In the genomic region with DNA sequence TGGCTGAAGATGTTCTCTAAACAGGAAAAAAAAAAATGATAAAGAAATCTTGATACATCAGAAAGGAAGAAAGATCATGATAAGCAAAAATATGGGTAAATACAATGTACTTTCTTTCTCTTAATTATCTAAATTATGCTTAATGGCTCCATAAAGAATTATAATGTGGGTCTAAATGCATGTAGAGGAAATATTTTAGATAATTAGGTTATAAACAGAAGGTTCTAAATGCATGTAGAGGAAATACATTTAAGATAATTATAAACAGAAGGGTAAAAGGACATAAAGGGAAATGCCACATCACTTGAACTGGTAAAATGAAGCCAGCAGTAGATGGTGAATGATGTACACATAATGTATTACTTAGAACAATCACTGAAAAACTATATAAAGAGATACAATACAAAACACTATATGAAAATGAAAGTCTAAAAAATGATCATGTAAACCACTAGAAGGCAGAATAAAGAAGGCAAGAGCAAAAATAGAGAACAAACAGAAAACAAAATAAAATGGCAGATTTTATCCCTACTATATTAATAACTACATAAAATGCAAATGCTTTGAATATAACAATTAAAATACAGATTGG, we compare ENCODE assay signal across 11 cellular contexts.
"Had no signal": no experiment of that assay in that cellular context is flagged by ENCODE, and none has a peak within 500 bp of the region (broad histone marks: within the 10 kb centered on the region; RNA-seq: fewer than 3 reads in every experiment).

No MANE protein-coding gene starts in this region.

- ATAC-seq: activated T-helper 17 cell treated with anti-CD3 and anti-CD28 coated beads, Interleukin-2, amount 50 U/mL, for 72 hours; stimulated activated naive CD8-positive, alpha-beta T cell treated with anti-CD3 and anti-CD28 coated beads, Interleukin-15, amount 100 ng/mL, for 72 hours had no signal

- DNase-seq: activated CD4-positive, alpha-beta T cell treated with anti-CD3 and anti-CD28 coated beads, Interleukin-2, amount 50 U/mL, for 1 hour; activated CD4-positive, CD25-positive, alpha-beta regulatory T cell; activated naive CD4-positive, alpha-beta T cell treated with anti-CD3 and anti-CD28 coated beads for 36 hours; activated T-cell treated with anti-CD3 and anti-CD28 coated beads for 4 hours; caudate nucleus; effector memory CD4-positive, alpha-beta T cell; kidney glomerular epithelial cell; retina; stimulated activated CD4-positive, alpha-beta T cell treated with anti-CD3 and anti-CD28 coated beads, Interleukin-4, amount 100 ng/mL, for 4 hours; stimulated activated naive CD8-positive, alpha-beta T cell treated with anti-CD3 and anti-CD28 coated beads, Interleukin-15, amount 100 ng/mL, for 72 hours had no signal
